2 cellular contexts compared by ENCODE assay signal in the genomic region with DNA sequence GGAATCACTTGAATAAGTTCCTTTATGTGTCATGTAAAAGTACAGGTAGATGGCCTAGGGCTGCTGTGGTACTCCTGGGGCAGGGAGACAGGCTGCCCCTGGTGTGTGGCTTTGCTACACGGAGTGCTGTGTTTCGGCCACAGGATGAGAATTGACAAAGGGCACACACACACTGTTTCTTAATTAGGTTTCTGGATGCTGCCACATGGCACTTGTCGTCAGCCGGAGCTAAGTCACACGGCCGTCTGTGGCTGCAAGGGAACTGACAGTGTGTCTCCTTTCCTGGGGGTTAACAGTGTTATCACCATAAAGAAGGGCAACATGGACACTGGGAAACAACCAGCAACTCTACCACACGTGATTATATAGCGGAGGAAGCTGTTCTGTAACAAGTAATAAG.
A peak's percentile ranks its signal among the peaks of the same experiment; 100 is the strongest.
TF ChIP-seq lines count a peak whose summit lies in the region.

No MANE protein-coding gene starts in this region.

TF ChIP-seq in HepG2, 621 proteins besides CTCF, POLR2A, EP300 and RAD21:
- TF ChIP-seq ZNF770 (CRISPR knock-in tag; IDR thresholded peaks at IDR 0.05) (no peak), TEAD2 (CRISPR knock-in tag; IDR thresholded peaks at IDR 0.05) (no peak), CREB1 (IDR thresholded peaks at IDR 0.05) (no peak), CREB1 (CRISPR knock-in tag; IDR thresholded peaks at IDR 0.05) (no peak), POLR2G (IDR thresholded peaks at IDR 0.05; ENCODE audit: low read depth, low read length) (no peak), ZNF331 (CRISPR knock-in tag; IDR thresholded peaks at IDR 0.05) (no peak), MNT (IDR thresholded peaks at IDR 0.05) (peak; percentile 90)
- TF ChIP-seq, protein P1, sequence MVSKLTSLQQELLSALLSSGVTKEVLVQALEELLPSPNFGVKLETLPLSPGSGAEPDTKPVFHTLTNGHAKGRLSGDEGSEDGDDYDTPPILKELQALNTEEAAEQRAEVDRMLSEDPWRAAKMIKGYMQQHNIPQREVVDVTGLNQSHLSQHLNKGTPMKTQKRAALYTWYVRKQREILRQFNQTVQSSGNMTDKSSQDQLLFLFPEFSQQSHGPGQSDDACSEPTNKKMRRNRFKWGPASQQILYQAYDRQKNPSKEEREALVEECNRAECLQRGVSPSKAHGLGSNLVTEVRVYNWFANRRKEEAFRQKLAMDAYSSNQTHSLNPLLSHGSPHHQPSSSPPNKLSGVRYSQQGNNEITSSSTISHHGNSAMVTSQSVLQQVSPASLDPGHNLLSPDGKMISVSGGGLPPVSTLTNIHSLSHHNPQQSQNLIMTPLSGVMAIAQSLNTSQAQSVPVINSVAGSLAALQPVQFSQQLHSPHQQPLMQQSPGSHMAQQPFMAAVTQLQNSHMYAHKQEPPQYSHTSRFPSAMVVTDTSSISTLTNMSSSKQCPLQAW (CRISPR knock-in tag; IDR thresholded peaks at IDR 0.05) = no peak

TF ChIP-seq in SK-N-SH, 30 proteins besides CTCF, POLR2A, EP300 and RAD21:
- TF ChIP-seq GABPA (IDR thresholded peaks at IDR 0.05; ENCODE audit: low read depth) = no peak
- TF ChIP-seq GATA2 (CRISPR knock-in tag; IDR thresholded peaks at IDR 0.05) = peak; percentile 19; the same call in 1 of the 2 replicates
- no peak for TF ChIP-seq FOSL2 (IDR thresholded peaks at IDR 0.05; ENCODE audit: borderline replicate concordance, low read depth)
- TF ChIP-seq, protein P2, sequence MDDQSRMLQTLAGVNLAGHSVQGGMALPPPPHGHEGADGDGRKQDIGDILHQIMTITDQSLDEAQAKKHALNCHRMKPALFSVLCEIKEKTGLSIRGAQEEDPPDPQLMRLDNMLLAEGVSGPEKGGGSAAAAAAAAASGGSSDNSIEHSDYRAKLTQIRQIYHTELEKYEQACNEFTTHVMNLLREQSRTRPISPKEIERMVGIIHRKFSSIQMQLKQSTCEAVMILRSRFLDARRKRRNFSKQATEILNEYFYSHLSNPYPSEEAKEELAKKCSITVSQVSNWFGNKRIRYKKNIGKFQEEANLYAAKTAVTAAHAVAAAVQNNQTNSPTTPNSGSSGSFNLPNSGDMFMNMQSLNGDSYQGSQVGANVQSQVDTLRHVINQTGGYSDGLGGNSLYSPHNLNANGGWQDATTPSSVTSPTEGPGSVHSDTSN (IDR thresholded peaks at IDR 0.05) = no peak
- TF ChIP-seq NFIC (IDR thresholded peaks at IDR 0.05; ENCODE audit: borderline replicate concordance) = no peak
- no peak for TF ChIP-seq TEAD4 (IDR thresholded peaks at IDR 0.05; ENCODE audit: borderline replicate concordance, insufficient read depth)
- TF ChIP-seq IRF3 (IDR thresholded peaks at IDR 0.05; ENCODE audit: low read depth, low read length) = no peak
- TF ChIP-seq CHD2 (IDR thresholded peaks at IDR 0.05; ENCODE audit: low read length, partially characterized antibody) = peak; percentile 53
- no peak for TF ChIP-seq FOXJ3 (CRISPR knock-in tag; IDR thresholded peaks at IDR 0.05)
- no peak for TF ChIP-seq EZH2phosphoT487 (IDR thresholded peaks at IDR 0.05; ENCODE audit: borderline replicate concordance, low read depth)
- TF ChIP-seq SIN3A (IDR thresholded peaks at IDR 0.05; ENCODE audit: borderline replicate concordance, low read depth, low read length) = no peak
- no peak for TF ChIP-seq FOXM1 (IDR thresholded peaks at IDR 0.05; ENCODE audit: low read depth)
- TF ChIP-seq TAF1 (IDR thresholded peaks at IDR 0.05; ENCODE audit: borderline replicate concordance, low read depth, low read length) = no peak
- TF ChIP-seq, protein P3, sequence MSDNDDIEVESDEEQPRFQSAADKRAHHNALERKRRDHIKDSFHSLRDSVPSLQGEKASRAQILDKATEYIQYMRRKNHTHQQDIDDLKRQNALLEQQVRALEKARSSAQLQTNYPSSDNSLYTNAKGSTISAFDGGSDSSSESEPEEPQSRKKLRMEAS (IDR thresholded peaks at IDR 0.05; ENCODE audit: low read depth) = no peak
- TF ChIP-seq USF1 (IDR thresholded peaks at IDR 0.05; ENCODE audit: borderline replicate concordance, low read depth) = peak; percentile 43; the same call in 1 of the 2 replicates
- no peak for TF ChIP-seq JUND (IDR thresholded peaks at IDR 0.05)
- peak; percentile 81 for TF ChIP-seq RCOR1 (IDR thresholded peaks at IDR 0.05; ENCODE audit: low read length)
- no peak for TF ChIP-seq NRF1 (IDR thresholded peaks at IDR 0.05; ENCODE audit: low read depth, low read length)
- TF ChIP-seq MXI1 (IDR thresholded peaks at IDR 0.05; ENCODE audit: low read depth, low read length) = peak; percentile 98
- TF ChIP-seq USF2 (IDR thresholded peaks at IDR 0.05; ENCODE audit: borderline replicate concordance, low read depth, low read length) = peak; percentile 30; the same call in 1 of the 2 replicates
- TF ChIP-seq RXRA (IDR thresholded peaks at IDR 0.05; ENCODE audit: borderline replicate concordance, low read depth) = no peak
- no peak for TF ChIP-seq TCF12 (IDR thresholded peaks at IDR 0.05)
- TF ChIP-seq SMC3 (IDR thresholded peaks at IDR 0.05; ENCODE audit: low read depth, low read length) = no peak
- no peak for TF ChIP-seq ZBTB33 (IDR thresholded peaks at IDR 0.05; ENCODE audit: borderline replicate concordance, low read depth)
- TF ChIP-seq ELF1 (IDR thresholded peaks at IDR 0.05) = no peak
- TF ChIP-seq RFX5 (IDR thresholded peaks at IDR 0.05; ENCODE audit: low read length) = no peak; the same call in 1 of the 2 replicates
- no peak for TF ChIP-seq YY1 (IDR thresholded peaks at IDR 0.05; ENCODE audit: low read depth)
- no peak for TF ChIP-seq REST (IDR thresholded peaks at IDR 0.05; ENCODE audit: low read depth, low read length)
- no peak for TF ChIP-seq POLR2AphosphoS5 (IDR thresholded peaks at IDR 0.05; ENCODE audit: low read depth, low read length)
- no peak for TF ChIP-seq MEF2A (IDR thresholded peaks at IDR 0.05; ENCODE audit: borderline replicate concordance, low read depth)
